11 cellular contexts compared by ENCODE assay signal in genomic region chr3:66633564-66633963, GRCh38.
"Had no signal": no experiment of that assay in that cellular context is flagged by ENCODE, and none has a peak within 500 bp of the region (broad histone marks: within the 10 kb centered on the region; RNA-seq: fewer than 3 reads in every experiment).

No MANE protein-coding gene starts in this region.

- H3K27me3 ChIP-seq: ascending aorta, ovary had no signal

- DNase-seq: activated CD4-positive, alpha-beta T cell treated with anti-CD3 and anti-CD28 coated beads for 4 hours; activated CD8-positive, alpha-beta memory T cell treated with anti-CD3 and anti-CD28 coated beads, Interleukin-2, amount 50 U/mL, for 48 hours; activated CD8-positive, alpha-beta T cell treated with anti-CD3 and anti-CD28 coated beads, Interleukin-2, amount 10 ng/mL, durations not matched to agents 7 days and 5 days; activated naive CD8-positive, alpha-beta T cell treated with anti-CD3 and anti-CD28 coated beads, Interleukin-2, amount 10 ng/mL, durations not matched to agents 7 days and 5 days; hypothalamus; ovary; stimulated activated CD4-positive, alpha-beta T cell treated with anti-CD3 and anti-CD28 coated beads, Interleukin-4, amount 100 ng/mL, for 1 hour; stimulated activated naive CD8-positive, alpha-beta T cell treated with anti-CD3 and anti-CD28 coated beads, Interleukin-15, amount 100 ng/mL, for 72 hours; WERI-Rb-1 had no signal

- H3K4me3 ChIP-seq: ascending aorta, ovary, thoracic aorta had no signal

- H3K36me3 ChIP-seq: ascending aorta, ovary, thoracic aorta, WERI-Rb-1 had no signal

- H3K4me1 ChIP-seq: ascending aorta had no signal

- H3K27ac ChIP-seq: ascending aorta, ovary, thoracic aorta, WERI-Rb-1 had no signal

- H3K9me3 Mint-ChIP-seq: activated naive CD8-positive, alpha-beta T cell treated with anti-CD3 and anti-CD28 coated beads, Interleukin-2, amount 10 ng/mL, durations not matched to agents 7 days and 5 days; stimulated activated naive CD8-positive, alpha-beta T cell treated with anti-CD3 and anti-CD28 coated beads, Interleukin-15, amount 100 ng/mL, for 72 hours had no signal

- H3K9me3 ChIP-seq: ascending aorta, ovary, thoracic aorta had no signal

- H3K27ac Mint-ChIP-seq: activated CD8-positive, alpha-beta T cell treated with anti-CD3 and anti-CD28 coated beads, Interleukin-2, amount 10 ng/mL, durations not matched to agents 7 days and 5 days; activated naive CD8-positive, alpha-beta T cell treated with anti-CD3 and anti-CD28 coated beads, Interleukin-2, amount 10 ng/mL, durations not matched to agents 7 days and 5 days had no signal

- H3K27me3 Mint-ChIP-seq: stimulated activated naive CD8-positive, alpha-beta T cell treated with anti-CD3 and anti-CD28 coated beads, Interleukin-15, amount 100 ng/mL, for 72 hours had no signal

- ATAC-seq: activated CD8-positive, alpha-beta T cell treated with anti-CD3 and anti-CD28 coated beads, Interleukin-2, amount 10 ng/mL, durations not matched to agents 7 days and 5 days; stimulated activated naive CD8-positive, alpha-beta T cell treated with anti-CD3 and anti-CD28 coated beads, Interleukin-15, amount 100 ng/mL, for 72 hours had no signal

- H3K4me1 Mint-ChIP-seq: activated naive CD8-positive, alpha-beta T cell treated with anti-CD3 and anti-CD28 coated beads, Interleukin-2, amount 10 ng/mL, durations not matched to agents 7 days and 5 days had no signal

- H3K36me3 Mint-ChIP-seq: activated naive CD8-positive, alpha-beta T cell treated with anti-CD3 and anti-CD28 coated beads, Interleukin-2, amount 10 ng/mL, durations not matched to agents 7 days and 5 days had no signal

- H3K4me3 Mint-ChIP-seq: activated CD8-positive, alpha-beta T cell treated with anti-CD3 and anti-CD28 coated beads, Interleukin-2, amount 10 ng/mL, durations not matched to agents 7 days and 5 days; activated naive CD8-positive, alpha-beta T cell treated with anti-CD3 and anti-CD28 coated beads, Interleukin-2, amount 10 ng/mL, durations not matched to agents 7 days and 5 days; stimulated activated naive CD8-positive, alpha-beta T cell treated with anti-CD3 and anti-CD28 coated beads, Interleukin-15, amount 100 ng/mL, for 72 hours had no signal
